Comparison of ENCODE assay signal across 1 cellular context in the genomic region with DNA sequence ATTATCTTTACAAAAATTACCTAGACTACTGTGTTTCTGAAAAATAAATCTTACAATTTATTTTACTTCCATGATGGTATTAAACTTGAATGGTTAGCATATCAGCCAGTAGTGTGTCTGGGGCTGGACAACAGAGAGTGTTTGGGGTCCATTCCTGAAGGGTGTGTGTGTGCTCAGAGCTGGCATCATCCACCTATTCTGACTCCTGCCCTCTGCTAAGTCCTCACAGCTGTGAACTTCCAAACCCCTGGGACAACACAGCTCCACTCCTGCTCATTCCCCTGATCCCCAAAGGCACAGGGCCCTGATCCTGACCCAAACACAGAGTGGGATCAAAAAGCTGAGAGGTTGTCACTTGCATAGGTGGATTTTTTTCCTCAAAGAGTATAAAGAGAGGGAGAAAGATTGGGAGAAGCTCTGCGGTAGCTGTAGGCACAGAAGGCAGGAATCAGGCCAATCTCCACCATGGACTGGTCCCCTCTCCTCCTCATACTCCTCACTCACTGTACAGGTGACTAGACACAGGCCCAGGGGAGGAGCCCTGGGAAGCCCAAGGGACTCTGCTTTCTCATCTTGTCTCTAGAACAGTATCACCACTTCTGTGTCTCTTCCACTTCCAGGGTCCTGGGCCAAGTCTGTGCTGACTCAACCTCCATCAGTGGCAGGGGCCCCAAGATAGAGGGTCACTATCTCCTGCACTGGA.
TF ChIP-seq lines count a peak whose summit lies in the region.

No MANE protein-coding gene starts in this region.

TF ChIP-seq in endothelial cell of umbilical vein, 7 proteins besides CTCF, POLR2A, EP300 and RAD21:
- TF ChIP-seq JUN (IDR thresholded peaks at IDR 0.05; ENCODE audit: borderline replicate concordance, insufficient read depth, insufficient read length, low read depth) = no peak
- TF ChIP-seq POLR2AphosphoS5 (IDR thresholded peaks at IDR 0.05; ENCODE audit: insufficient read depth, low read depth, low read length) = no peak
- peak; percentile 3 for TF ChIP-seq GATA2 (IDR thresholded peaks at IDR 0.05; ENCODE audit: insufficient read depth, insufficient read length, low read depth, low read length)
